In genomic region chrX:118526149-118526548, GRCh38 we compare ENCODE assay signal across 11 cellular contexts. TPM values are rescaled to one million over a fixed set of nuclear protein-coding genes. Genes with fewer than 3 reads are reported as not detected.
A peak's percentile ranks its signal among the peaks of the same experiment; 100 is the strongest.
DNase-seq lines count a peak whose midpoint lies in the region; ATAC-seq and TF ChIP-seq lines count a peak whose summit lies in the region.
"Had no signal": no experiment of that assay in that cellular context is flagged by ENCODE, and none has a peak within 500 bp of the region (broad histone marks: within the 10 kb centered on the region; RNA-seq: fewer than 3 reads in every experiment).

No MANE protein-coding gene starts in this region.

- H3K4me3 Mint-ChIP-seq in activated naive CD4-positive, alpha-beta T cell treated with anti-CD3 and anti-CD28 coated beads, Interleukin-2, amount 50 U/mL, for 24 hours, result peak overlapping the region; percentile 49
- H3K4me3 Mint-ChIP-seq in activated T-helper 1 cell treated with anti-CD3 and anti-CD28 coated beads, Interleukin-12 subunit alpha, Interleukin-12 subunit beta, Interleukin-2, Interleukin-4 antibody, amounts not matched to agents 30 ng/mL and 10 ng/mL and 1 ng/mL, durations not matched to agents 14 hours and 24 hours and 36 hours, result no peak overlapping the region

- no peaks in the 10 kb centered on the region for H3K9me3 Mint-ChIP-seq in activated naive CD4-positive, alpha-beta T cell treated with anti-CD3 and anti-CD28 coated beads, Interleukin-2, amount 50 U/mL, for 24 hours
- no peaks in the 10 kb centered on the region for H3K9me3 Mint-ChIP-seq in activated T-helper 1 cell treated with anti-CD3 and anti-CD28 coated beads, Interleukin-12 subunit alpha, Interleukin-12 subunit beta, Interleukin-2, Interleukin-4 antibody, amounts not matched to agents 30 ng/mL and 10 ng/mL and 1 ng/mL, durations not matched to agents 14 hours and 24 hours and 36 hours

- H3K27me3 Mint-ChIP-seq in activated naive CD4-positive, alpha-beta T cell treated with anti-CD3 and anti-CD28 coated beads, Interleukin-2, amount 50 U/mL, for 24 hours, result no peaks in the 10 kb centered on the region
- no peaks in the 10 kb centered on the region for H3K27me3 Mint-ChIP-seq in activated T-helper 1 cell treated with anti-CD3 and anti-CD28 coated beads, Interleukin-12 subunit alpha, Interleukin-12 subunit beta, Interleukin-2, Interleukin-4 antibody, amounts not matched to agents 30 ng/mL and 10 ng/mL and 1 ng/mL, durations not matched to agents 14 hours and 24 hours and 36 hours (ENCODE audit: insufficient read depth)

- H3K27ac Mint-ChIP-seq in activated naive CD4-positive, alpha-beta T cell treated with anti-CD3 and anti-CD28 coated beads, Interleukin-2, amount 50 U/mL, for 24 hours, result peak overlapping the region; percentile 87
- peak overlapping the region; percentile 71 for H3K27ac Mint-ChIP-seq in activated T-helper 1 cell treated with anti-CD3 and anti-CD28 coated beads, Interleukin-12 subunit alpha, Interleukin-12 subunit beta, Interleukin-2, Interleukin-4 antibody, amounts not matched to agents 30 ng/mL and 10 ng/mL and 1 ng/mL, durations not matched to agents 14 hours and 24 hours and 36 hours

- H3K36me3 ChIP-seq in thoracic aorta, result no peaks in the 10 kb centered on the region

- no peaks in the 10 kb centered on the region for H3K27me3 ChIP-seq in thoracic aorta (replicated peaks; ENCODE audit: insufficient read depth)

- H3K36me3 Mint-ChIP-seq in activated naive CD4-positive, alpha-beta T cell treated with anti-CD3 and anti-CD28 coated beads, Interleukin-2, amount 50 U/mL, for 24 hours, result peaks cover 5% of the 10 kb centered on the region
- H3K36me3 Mint-ChIP-seq in activated T-helper 1 cell treated with anti-CD3 and anti-CD28 coated beads, Interleukin-12 subunit alpha, Interleukin-12 subunit beta, Interleukin-2, Interleukin-4 antibody, amounts not matched to agents 30 ng/mL and 10 ng/mL and 1 ng/mL, durations not matched to agents 14 hours and 24 hours and 36 hours (ENCODE audit: low read depth), result peaks cover 6% of the 10 kb centered on the region

- no peak overlapping the region for H3K4me3 ChIP-seq in thoracic aorta
- H3K4me3 ChIP-seq: PC-9 had no signal

- peaks cover 25 to 61% of the 10 kb centered on the region in 2 donors for H3K4me1 ChIP-seq in thoracic aorta (ENCODE audit: control insufficient read depth in 1 of 2, low read depth in 2 of 2)

- H3K27ac ChIP-seq in thoracic aorta, result peak overlapping the region; percentile 34 to 71
- H3K27ac ChIP-seq: PC-9 had no signal

- H3K9me3 ChIP-seq in thoracic aorta, result no peaks in the 10 kb centered on the region

- DNase-seq in activated naive CD4-positive, alpha-beta T cell treated with anti-CD3 and anti-CD28 coated beads, Interleukin-2, amount 50 U/mL, for 16 hours, result no peak
- DNase-seq in activated T-helper 1 cell treated with anti-CD3 and anti-CD28 coated beads, Interleukin-12 subunit alpha, Interleukin-12 subunit beta, Interleukin-2, Interleukin-4 antibody, amounts not matched to agents 30 ng/mL and 10 ng/mL and 1 ng/mL, durations not matched to agents 14 hours and 24 hours and 36 hours (ENCODE audit: low spot score), result no peak
- DNase-seq in islet precursor cell (peak; percentile 73), thoracic aorta (ENCODE audit: low spot score) (no peak), putamen (ENCODE audit: low spot score) (no peak), COLO829 (ENCODE audit: low spot score) (no peak)
- DNase-seq: activated CD8-positive, alpha-beta memory T cell treated with anti-CD3 and anti-CD28 coated beads, Interleukin-2, amount 50 U/mL, for 48 hours; central memory CD4-positive, alpha-beta T cell; PC-9 had no signal

- ATAC-seq in thoracic aorta (ENCODE audit: insufficient number of reproducible peaks, low FRiP score, low read depth) (no peak), HG02759 (IDR thresholded peaks at IDR 0.05; ENCODE audit: unreplicated experiment) (no peak)

- TF ChIP-seq CTCF in thoracic aorta (IDR thresholded peaks at IDR 0.05), result no peak

- H3K4me1 Mint-ChIP-seq in activated naive CD4-positive, alpha-beta T cell treated with anti-CD3 and anti-CD28 coated beads, Interleukin-2, amount 50 U/mL, for 24 hours, result peaks cover 90% of the 10 kb centered on the region
- H3K4me1 Mint-ChIP-seq in activated T-helper 1 cell treated with anti-CD3 and anti-CD28 coated beads, Interleukin-12 subunit alpha, Interleukin-12 subunit beta, Interleukin-2, Interleukin-4 antibody, amounts not matched to agents 30 ng/mL and 10 ng/mL and 1 ng/mL, durations not matched to agents 14 hours and 24 hours and 36 hours (ENCODE audit: low read depth), result peaks cover 80% of the 10 kb centered on the region

- intact Hi-C loops in activated T-helper 1 cell treated with anti-CD3 and anti-CD28 coated beads, Interleukin-12 subunit alpha, Interleukin-12 subunit beta, Interleukin-2, Interleukin-4 antibody, amounts not matched to agents 30 ng/mL and 10 ng/mL and 1 ng/mL, durations not matched to agents 14 hours and 24 hours and 36 hours (cut with micrococcal nuclease), result no loop called here

RNA-seq across cellular contexts. Expression of gene DOCK11, which starts 30.5 kb away (rescaled TPM):
- total RNA-seq in activated T-helper 1 cell treated with anti-CD3 and anti-CD28 coated beads, Interleukin-12 subunit alpha, Interleukin-12 subunit beta, Interleukin-2, Interleukin-4 antibody, amounts not matched to agents 30 ng/mL and 10 ng/mL and 1 ng/mL, durations not matched to agents 14 hours and 24 hours and 36 hours, result 28.6 and 30.1 TPM in 2 replicates
- 10 to 100 TPM; 30.6 to 45.8 TPM for total RNA-seq in thoracic aorta
